Comparison of ENCODE assay signal across 1 cellular context in genomic region chr6:168226095-168226781, GRCh38.
TF ChIP-seq lines count a peak whose summit lies in the region.

No MANE protein-coding gene starts in this region.

TF ChIP-seq in HepG2, 621 proteins besides CTCF, POLR2A, EP300 and RAD21 (continued from another document):
- peak; percentile 18; the same call in 1 of the 2 replicates for TF ChIP-seq ZNF687 (CRISPR knock-in tag; IDR thresholded peaks at IDR 0.05)
- no peak for TF ChIP-seq ZNF329 (CRISPR knock-in tag; IDR thresholded peaks at IDR 0.05; ENCODE audit: low read depth)
- TF ChIP-seq YEATS2 (CRISPR knock-in tag; IDR thresholded peaks at IDR 0.05; ENCODE audit: borderline replicate concordance) = no peak
- TF ChIP-seq NR2C2 (CRISPR knock-in tag; IDR thresholded peaks at IDR 0.05; ENCODE audit: borderline replicate concordance) = no peak
- no peak for TF ChIP-seq CCDC6 (CRISPR knock-in tag; IDR thresholded peaks at IDR 0.05)
- no peak for TF ChIP-seq SRF (IDR thresholded peaks at IDR 0.05; ENCODE audit: low read depth, low read length)
